Comparison of ENCODE assay signal across 8 cellular contexts in the genomic region with DNA sequence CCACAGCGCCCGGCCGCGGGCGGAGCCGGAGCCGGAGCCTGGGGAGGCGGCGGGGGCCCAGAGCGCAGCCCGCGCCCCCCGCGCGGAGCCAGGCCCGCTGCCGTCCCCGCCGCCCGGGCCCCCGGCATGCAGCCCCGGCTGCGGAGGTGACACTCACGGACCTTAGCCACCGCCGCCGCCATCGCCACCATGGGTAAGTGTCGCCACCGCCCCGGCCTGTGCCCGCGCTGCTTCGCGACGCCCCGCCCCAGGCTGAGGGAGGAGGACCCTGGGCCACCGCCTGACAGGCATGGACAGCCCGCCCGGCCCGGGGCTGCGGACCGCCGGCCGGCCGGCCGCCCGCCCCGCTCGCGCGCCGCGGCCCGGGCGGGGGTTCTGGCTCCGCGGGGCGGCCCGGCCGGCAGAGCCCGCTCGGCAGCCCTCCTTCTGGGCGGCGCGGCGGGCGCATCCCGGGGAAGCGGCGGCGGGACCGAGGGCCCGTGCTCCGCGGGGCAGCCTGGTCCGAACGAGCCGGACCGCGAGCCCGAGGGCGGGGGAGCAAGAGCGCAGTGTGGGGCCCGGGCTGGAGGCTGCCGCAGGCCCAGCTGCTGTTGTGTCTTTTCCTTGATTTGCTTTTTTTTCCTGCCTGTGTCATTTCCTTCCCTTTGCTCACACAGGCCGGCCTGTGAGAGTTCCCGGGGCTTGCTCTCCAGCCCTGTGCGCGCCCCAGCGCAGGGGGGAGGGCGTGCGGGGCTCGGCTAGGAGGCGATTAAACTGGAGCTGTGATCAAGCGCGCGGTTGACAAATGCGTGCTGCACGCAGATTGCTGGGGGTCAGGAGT. TPM values are rescaled to one million over a fixed set of nuclear protein-coding genes. Genes with fewer than 3 reads are reported as not detected.
DNase-seq lines count a peak whose midpoint lies in the region; ATAC-seq and TF ChIP-seq lines count a peak whose summit lies in the region.

No MANE protein-coding gene starts in this region.

- H3K9me3 Mint-ChIP-seq in activated CD4-positive, alpha-beta T cell treated with anti-CD3 and anti-CD28 coated beads, Interleukin-2, amount 10 ng/mL, durations not matched to agents 24 days and 14 days = no peaks in the 10 kb centered on the region
- no peaks in the 10 kb centered on the region for H3K9me3 Mint-ChIP-seq in dendritic cell treated with granulocyte-macrophage colony-stimulating factor and Interleukin-4, amounts not matched to agents 40 ng/mL and 50 ng/mL, for 4 days

- no peaks in the 10 kb centered on the region for H3K9me3 ChIP-seq in left lung

- H3K27ac Mint-ChIP-seq in activated CD4-positive, alpha-beta T cell treated with anti-CD3 and anti-CD28 coated beads, Interleukin-2, amount 10 ng/mL, durations not matched to agents 24 days and 14 days = peak overlapping the region; percentile 96
- H3K27ac Mint-ChIP-seq in dendritic cell treated with granulocyte-macrophage colony-stimulating factor and Interleukin-4, amounts not matched to agents 40 ng/mL and 50 ng/mL, for 4 days = peak overlapping the region; percentile 93

- H3K4me3 Mint-ChIP-seq in activated CD4-positive, alpha-beta T cell treated with anti-CD3 and anti-CD28 coated beads, Interleukin-2, amount 10 ng/mL, durations not matched to agents 24 days and 14 days = peak overlapping the region; percentile 99
- peak overlapping the region; percentile 99 for H3K4me3 Mint-ChIP-seq in dendritic cell treated with granulocyte-macrophage colony-stimulating factor and Interleukin-4, amounts not matched to agents 40 ng/mL and 50 ng/mL, for 4 days

- H3K4me3 ChIP-seq in left lung = peak overlapping the region; percentile 57 to 69

- intact Hi-C loops in activated CD4-positive, alpha-beta T cell treated with anti-CD3 and anti-CD28 coated beads, Interleukin-2, amount 10 ng/mL, durations not matched to agents 24 days and 14 days (cut with micrococcal nuclease) = loop anchor here (1.0 to 5.0 kb wide), 5 partner anchors 72 to 175 kb away; a partner anchor contains a TSS
- intact Hi-C loops in dendritic cell treated with granulocyte-macrophage colony-stimulating factor and Interleukin-4, amounts not matched to agents 40 ng/mL and 50 ng/mL, for 4 days (cut with micrococcal nuclease) = loop anchor here (2.0 to 5.0 kb wide), 2 partner anchors 76 to 120 kb away; a partner anchor contains a TSS
- intact Hi-C loops in left lung (cut with DNase I) = no loop called here

- H3K4me1 ChIP-seq in left lung = peaks cover 13 to 51% of the 10 kb centered on the region in 2 donors

- peak; percentile 31 for ATAC-seq in HG02870 (IDR thresholded peaks at IDR 0.05; ENCODE audit: unreplicated experiment)
- ATAC-seq in left lung = peak; percentile 7

- peaks cover 2% of the 10 kb centered on the region for H3K36me3 Mint-ChIP-seq in activated CD4-positive, alpha-beta T cell treated with anti-CD3 and anti-CD28 coated beads, Interleukin-2, amount 10 ng/mL, durations not matched to agents 24 days and 14 days (ENCODE audit: low read depth)
- H3K36me3 Mint-ChIP-seq in dendritic cell treated with granulocyte-macrophage colony-stimulating factor and Interleukin-4, amounts not matched to agents 40 ng/mL and 50 ng/mL, for 4 days (ENCODE audit: low read depth) = peaks cover 6% of the 10 kb centered on the region

- H3K27me3 ChIP-seq in left lung = no peaks in the 10 kb centered on the region

- TF ChIP-seq CTCF in left lung (IDR thresholded peaks at IDR 0.05) = no peak

- peaks cover 7% of the 10 kb centered on the region for H3K27me3 Mint-ChIP-seq in activated CD4-positive, alpha-beta T cell treated with anti-CD3 and anti-CD28 coated beads, Interleukin-2, amount 10 ng/mL, durations not matched to agents 24 days and 14 days
- peaks cover 4% of the 10 kb centered on the region for H3K27me3 Mint-ChIP-seq in dendritic cell treated with granulocyte-macrophage colony-stimulating factor and Interleukin-4, amounts not matched to agents 40 ng/mL and 50 ng/mL, for 4 days

- H3K36me3 ChIP-seq in left lung = no peaks in the 10 kb centered on the region

- H3K27ac ChIP-seq in left lung = peak overlapping the region; percentile 79 to 89

- peaks cover 30% of the 10 kb centered on the region for H3K4me1 Mint-ChIP-seq in activated CD4-positive, alpha-beta T cell treated with anti-CD3 and anti-CD28 coated beads, Interleukin-2, amount 10 ng/mL, durations not matched to agents 24 days and 14 days
- H3K4me1 Mint-ChIP-seq in dendritic cell treated with granulocyte-macrophage colony-stimulating factor and Interleukin-4, amounts not matched to agents 40 ng/mL and 50 ng/mL, for 4 days (ENCODE audit: low read depth) = peaks cover 38% of the 10 kb centered on the region

- DNase-seq in NCI-H2081 (lab: John Stamatoyannopoulos, UW) (peak; percentile 35 to 51), NCI-H2081 treated with DMSO at 0.1 percent for 48 hours (lab: John Stamatoyannopoulos, UW) (no peak), NCI-H2227 (lab: John Stamatoyannopoulos, UW; ENCODE audit: unreplicated experiment) (peak; percentile 68), left lung (peak; percentile 82 to 95)
- peak; percentile 90 for DNase-seq in activated CD4-positive, alpha-beta T cell treated with anti-CD3 and anti-CD28 coated beads, Interleukin-2, amount 10 ng/mL, durations not matched to agents 24 days and 14 days
- DNase-seq in stimulated activated CD4-positive, alpha-beta T cell treated with anti-CD3 and anti-CD28 coated beads, Interleukin-2, amount 100 ng/mL, for 24 hours = peak; percentile 70 to 71

RNA-seq across cellular contexts. Expression of a gene that starts 0.6 kb away (rescaled TPM):
- 26.2 and 26.7 TPM in 2 replicates for total RNA-seq in activated CD4-positive, alpha-beta T cell treated with anti-CD3 and anti-CD28 coated beads, Interleukin-2, amount 10 ng/mL, durations not matched to agents 24 days and 14 days
- total RNA-seq in left lung = 10 to 100 TPM; 44.2 to 58.3 TPM

RNA-seq across cellular contexts. Expression of a gene that starts 22.1 kb away (rescaled TPM):
- total RNA-seq in activated CD4-positive, alpha-beta T cell treated with anti-CD3 and anti-CD28 coated beads, Interleukin-2, amount 10 ng/mL, durations not matched to agents 24 days and 14 days = 27.4 and 27.9 TPM in 2 replicates
- total RNA-seq in left lung = 10 to 100 TPM; 18.2 to 18.5 TPM

Comparison
In these comparisons a context has a peak if more than half of its experiments do, and no peak if none do; other contexts are left out.
1. intact Hi-C loops: an anchor here in activated CD4-positive, alpha-beta T cell treated with anti-CD3 and anti-CD28 coated beads, Interleukin-2, amount 10 ng/mL, durations not matched to agents 24 days and 14 days (1.0 to 5.0 kb wide) and dendritic cell treated with granulocyte-macrophage colony-stimulating factor and Interleukin-4, amounts not matched to agents 40 ng/mL and 50 ng/mL, for 4 days (2.0 to 5.0 kb wide); none called in left lung.